ENCODE assay signal across 10 cellular contexts in the genomic region with DNA sequence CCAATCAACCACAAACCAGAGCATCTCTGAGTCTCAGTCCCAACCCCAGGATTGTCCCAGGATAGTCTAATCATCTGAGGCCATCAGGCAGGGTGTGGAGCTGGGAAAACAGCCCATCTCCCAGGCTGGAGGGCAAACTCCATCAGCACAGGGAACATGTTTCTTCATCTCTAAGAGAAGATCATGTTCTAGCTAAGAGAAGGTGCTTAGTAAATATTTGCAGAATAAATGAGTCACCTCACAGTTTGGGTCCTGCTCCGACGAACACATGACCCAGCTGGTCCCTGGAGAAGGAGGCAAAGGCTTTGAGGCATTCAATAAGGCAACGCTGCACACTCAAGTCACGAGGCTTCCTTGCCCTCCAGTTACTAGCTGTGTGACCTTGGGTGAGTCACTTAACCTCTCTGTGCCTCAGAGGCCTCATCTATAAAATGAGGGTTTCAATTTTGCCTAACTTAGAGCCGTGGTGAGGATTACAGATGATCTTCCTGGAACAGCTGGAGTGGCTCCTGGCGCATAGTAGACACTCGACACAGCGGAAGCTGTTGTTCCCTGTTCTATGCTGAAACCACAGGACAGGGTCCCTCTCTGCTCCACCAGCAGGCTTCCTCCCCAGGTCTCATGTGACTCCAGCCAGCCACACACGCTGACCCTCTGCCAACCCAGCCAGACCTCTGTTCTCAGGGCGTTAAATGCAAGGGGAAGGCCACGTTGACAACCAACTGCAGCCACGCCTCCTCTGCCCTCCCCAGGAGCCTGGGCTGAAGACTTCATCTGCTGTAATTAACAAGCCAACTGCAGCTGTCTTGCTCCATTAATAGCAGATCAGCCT. TPM values are rescaled to one million over a fixed set of nuclear protein-coding genes. Genes with fewer than 3 reads are reported as not detected.
A peak's percentile ranks its signal among the peaks of the same experiment; 100 is the strongest.
DNase-seq lines count a peak whose midpoint lies in the region; ATAC-seq and TF ChIP-seq lines count a peak whose summit lies in the region.
"Had no signal": no experiment of that assay in that cellular context is flagged by ENCODE, and none has a peak within 500 bp of the region (broad histone marks: within the 10 kb centered on the region; RNA-seq: fewer than 3 reads in every experiment).

No MANE protein-coding gene starts in this region.

- H3K9me3 ChIP-seq in heart left ventricle: no peaks in the 10 kb centered on the region
- H3K9me3 ChIP-seq in suprapubic skin: no peaks in the 10 kb centered on the region
- H3K9me3 ChIP-seq: vagina had no signal

- TF ChIP-seq CTCF in heart left ventricle (IDR thresholded peaks at IDR 0.05): no peak
- TF ChIP-seq CTCF in suprapubic skin (IDR thresholded peaks at IDR 0.05): no peak

- TF ChIP-seq EP300 in suprapubic skin (IDR thresholded peaks at IDR 0.05): no peak

- ATAC-seq in heart left ventricle (peak in 3 of 4 donors; percentile 57 to 74 (median 73)), GM21526 (IDR thresholded peaks at IDR 0.05; ENCODE audit: low FRiP score, unreplicated experiment) (no peak), GM21529 (IDR thresholded peaks at IDR 0.05; ENCODE audit: unreplicated experiment) (no peak)

- H3K27me3 ChIP-seq in heart left ventricle (peaks cover 0 to 38% (median 17%) of the 10 kb centered on the region in 9 donors), suprapubic skin (peaks cover 22% of the 10 kb centered on the region)
- H3K27me3 ChIP-seq: vagina had no signal

- no peak overlapping the region for H3K4me3 ChIP-seq in heart left ventricle
- no peak overlapping the region for H3K4me3 ChIP-seq in suprapubic skin
- H3K4me3 ChIP-seq: vagina had no signal

- intact Hi-C loops in heart left ventricle (cut with DNase I): no loop called here

- WGBS in heart left ventricle, 4 donors: 47 to 64% (median 50%) methylated on average over 11 to 12 of the region's 12 CpGs
- 37% methylated on average over 11 of the region's 12 CpGs for WGBS in suprapubic skin

- H3K27ac ChIP-seq in heart left ventricle (no peak overlapping the region), suprapubic skin (peak overlapping the region; percentile 78)
- H3K27ac ChIP-seq: KMS-11, vagina had no signal

- peaks cover 0 to 9% (median 0%) of the 10 kb centered on the region in 12 donors for H3K4me1 ChIP-seq in heart left ventricle
- H3K4me1 ChIP-seq in suprapubic skin: peaks cover 20% of the 10 kb centered on the region

- DNase-seq in SKM-1 treated with dmso at 0.1 percent for 144 hours (lab: John Stamatoyannopoulos, UW; ENCODE audit: unreplicated experiment) (peak; percentile 53), SKM-1 (lab: John Stamatoyannopoulos, UW; ENCODE audit: unreplicated experiment) (no peak), NCI-H69 (lab: John Stamatoyannopoulos, UW) (peak; percentile 99), heart left ventricle (peak; percentile 43 to 79 (median 56)), suprapubic skin (ENCODE audit: low spot score in 2 of 2) (no peak)
- DNase-seq in NK-92 treated with Interleukin-12 subunit alpha and Interleukin-12 subunit beta, amount 100 ng/mL, for 24 hours (lab: John Stamatoyannopoulos, UW): no peak

- H3K36me3 ChIP-seq in heart left ventricle: no peaks in the 10 kb centered on the region
- H3K36me3 ChIP-seq in suprapubic skin: no peaks in the 10 kb centered on the region
- H3K36me3 ChIP-seq: vagina had no signal

- TF ChIP-seq POLR2A in heart left ventricle (IDR thresholded peaks at IDR 0.05): no peak
- no peak for TF ChIP-seq POLR2A in suprapubic skin (IDR thresholded peaks at IDR 0.05)

RNA-seq across cellular contexts. Expression of gene RPL38, which starts 10.3 kb away (rescaled TPM):
- total RNA-seq in heart left ventricle (100 to 1,000 TPM; 244 to 836 (median 739) TPM), suprapubic skin (1,000 to 10,000 TPM in 1 of 4 donors, 100 to 1,000 TPM in 3; 565 to 1,273 (median 679) TPM)
- 1,000 to 10,000 TPM in 1 of 2 donors, 100 to 1,000 TPM in 1; 903 to 1,830 TPM for polyA plus RNA-seq in heart left ventricle

RNA-seq across cellular contexts. Expression of gene TTYH2, which starts 20.2 kb away (rescaled TPM):
- total RNA-seq in heart left ventricle (10 to 100 TPM; 17.3 to 34.6 (median 24.6) TPM), suprapubic skin (10 to 100 TPM in 1 of 4 donors, 1 to 10 TPM in 3; 5.7 to 12.0 (median 8.2) TPM)
- polyA plus RNA-seq in heart left ventricle: 10 to 100 TPM; 10.3 to 14.5 TPM

Comparison
In these comparisons a context has a peak if more than half of its experiments do, and no peak if none do; other contexts are left out.
1. DNase-seq: peak in SKM-1 treated with dmso at 0.1 percent for 144 hours (single experiment), NCI-H69 (single experiment) and heart left ventricle (5 of 5); none in SKM-1 (single experiment), suprapubic skin (0 of 2) and NK-92 treated with Interleukin-12 subunit alpha and Interleukin-12 subunit beta, amount 100 ng/mL, for 24 hours (single experiment).
2. ATAC-seq: peak in heart left ventricle (3 of 4); none in GM21526 (single experiment) and GM21529 (single experiment).